ENCODE assay signal across 23 cellular contexts in genomic region chr20:63882257-63883208, GRCh38. TPM values are rescaled to one million over a fixed set of nuclear protein-coding genes. Genes with fewer than 3 reads are reported as not detected.
"Had no signal": no experiment of that assay in that cellular context is flagged by ENCODE, and none has a peak within 500 bp of the region (broad histone marks: within the 10 kb centered on the region; RNA-seq: fewer than 3 reads in every experiment).

No MANE protein-coding gene starts in this region.

- H3K27ac ChIP-seq: colonic mucosa, foreskin keratinocyte, ovary, sigmoid colon, stomach had no signal

- H3K4me3 Mint-ChIP-seq: activated CD4-positive, alpha-beta memory T cell treated with anti-CD3 and anti-CD28 coated beads, Interleukin-2, amount 10 ng/mL, durations not matched to agents 7 days and 5 days; activated CD8-positive, alpha-beta memory T cell treated with anti-CD3 and anti-CD28 coated beads, Interleukin-2, amount 10 ng/mL, durations not matched to agents 7 days and 5 days; activated T-helper 17 cell treated with anti-CD3 and anti-CD28 coated beads, Interleukin-2, amount 50 U/mL, for 72 hours; brain; natural killer cell; stimulated activated effector memory CD8-positive, alpha-beta T cell treated with anti-CD3 and anti-CD28 coated beads, Interleukin-12 subunit alpha, Interleukin-12 subunit beta, amount 100 ng/mL, for 72 hours; type B pancreatic cell had no signal

- ATAC-seq: activated CD8-positive, alpha-beta memory T cell treated with anti-CD3 and anti-CD28 coated beads, Interleukin-2, amount 10 ng/mL, durations not matched to agents 7 days and 5 days; activated T-helper 17 cell treated with anti-CD3 and anti-CD28 coated beads, Interleukin-2, amount 50 U/mL, for 72 hours; foreskin keratinocyte; natural killer cell; stimulated activated effector memory CD8-positive, alpha-beta T cell treated with anti-CD3 and anti-CD28 coated beads, Interleukin-12 subunit alpha, Interleukin-12 subunit beta, amount 100 ng/mL, for 72 hours had no signal

- H3K4me1 ChIP-seq: colonic mucosa, foreskin keratinocyte, sigmoid colon had no signal

- H3K27me3 ChIP-seq: colonic mucosa, foreskin keratinocyte, ovary, sigmoid colon, stomach had no signal

- H3K9me3 ChIP-seq: colonic mucosa, ovary, sigmoid colon, stomach had no signal

- H3K27ac Mint-ChIP-seq: activated CD4-positive, alpha-beta memory T cell treated with anti-CD3 and anti-CD28 coated beads, Interleukin-2, amount 10 ng/mL, durations not matched to agents 7 days and 5 days; activated CD8-positive, alpha-beta memory T cell treated with anti-CD3 and anti-CD28 coated beads, Interleukin-2, amount 10 ng/mL, durations not matched to agents 7 days and 5 days; activated T-helper 17 cell treated with anti-CD3 and anti-CD28 coated beads, Interleukin-2, amount 50 U/mL, for 72 hours; natural killer cell; stimulated activated effector memory CD8-positive, alpha-beta T cell treated with anti-CD3 and anti-CD28 coated beads, Interleukin-12 subunit alpha, Interleukin-12 subunit beta, amount 100 ng/mL, for 72 hours; type B pancreatic cell had no signal

- H3K9me3 Mint-ChIP-seq: activated CD4-positive, alpha-beta memory T cell treated with anti-CD3 and anti-CD28 coated beads, Interleukin-2, amount 10 ng/mL, durations not matched to agents 7 days and 5 days; activated T-helper 17 cell treated with anti-CD3 and anti-CD28 coated beads, Interleukin-2, amount 50 U/mL, for 72 hours; brain; natural killer cell; stimulated activated effector memory CD8-positive, alpha-beta T cell treated with anti-CD3 and anti-CD28 coated beads, Interleukin-12 subunit alpha, Interleukin-12 subunit beta, amount 100 ng/mL, for 72 hours; type B pancreatic cell had no signal

- H3K36me3 Mint-ChIP-seq: natural killer cell had no signal

- DNase-seq: activated CD4-positive, alpha-beta memory T cell treated with anti-CD3 and anti-CD28 coated beads, Interleukin-2, amount 10 ng/mL, durations not matched to agents 7 days and 5 days; activated CD4-positive, alpha-beta T cell treated with anti-CD3 and anti-CD28 coated beads for 48 hours; activated CD4-positive, CD25-positive, alpha-beta regulatory T cell; activated CD8-positive, alpha-beta memory T cell treated with anti-CD3 and anti-CD28 coated beads, Interleukin-2, amount 10 ng/mL, durations not matched to agents 7 days and 5 days; activated naive CD4-positive, alpha-beta T cell treated with Interleukin-2 at 50 U/mL for 16 hours; colonic mucosa; foreskin keratinocyte; hippocampal formation; natural killer cell; ovary; sigmoid colon; stimulated activated CD4-positive, alpha-beta T cell treated with anti-CD3 and anti-CD28 coated beads, Interleukin-4, amount 100 ng/mL, for 24 hours; stomach had no signal

- H3K4me3 ChIP-seq: colonic mucosa, lung, ovary, sigmoid colon, stomach had no signal

- H3K27me3 Mint-ChIP-seq: activated CD4-positive, alpha-beta memory T cell treated with anti-CD3 and anti-CD28 coated beads, Interleukin-2, amount 10 ng/mL, durations not matched to agents 7 days and 5 days; activated CD8-positive, alpha-beta memory T cell treated with anti-CD3 and anti-CD28 coated beads, Interleukin-2, amount 10 ng/mL, durations not matched to agents 7 days and 5 days; activated T-helper 17 cell treated with anti-CD3 and anti-CD28 coated beads, Interleukin-2, amount 50 U/mL, for 72 hours; brain; type B pancreatic cell had no signal

- H3K4me1 Mint-ChIP-seq: activated T-helper 17 cell treated with anti-CD3 and anti-CD28 coated beads, Interleukin-2, amount 50 U/mL, for 72 hours; brain had no signal

RNA-seq across cellular contexts. Expression of gene ABHD16B, which starts 21.2 kb away (rescaled TPM):
- total RNA-seq: activated CD4-positive, alpha-beta memory T cell treated with anti-CD3 and anti-CD28 coated beads, Interleukin-2, amount 10 ng/mL, durations not matched to agents 7 days and 5 days; activated CD8-positive, alpha-beta memory T cell treated with anti-CD3 and anti-CD28 coated beads, Interleukin-2, amount 10 ng/mL, durations not matched to agents 7 days and 5 days; colonic mucosa; epithelial cell of proximal tubule; fibroblast of lung; foreskin keratinocyte; lung; natural killer cell; ovary; pulmonary artery endothelial cell; sigmoid colon; stomach; T-helper 2 cell treated with Interferon-gamma antibody and Interleukin-4, amounts not matched to agents 100 ng/mL and 5 ng/mL, for 36 hours; temporal lobe had no signal
- polyA plus RNA-seq: fibroblast of lung, foreskin keratinocyte had no signal
